ENCODE assay signal across 19 cellular contexts in the genomic region with DNA sequence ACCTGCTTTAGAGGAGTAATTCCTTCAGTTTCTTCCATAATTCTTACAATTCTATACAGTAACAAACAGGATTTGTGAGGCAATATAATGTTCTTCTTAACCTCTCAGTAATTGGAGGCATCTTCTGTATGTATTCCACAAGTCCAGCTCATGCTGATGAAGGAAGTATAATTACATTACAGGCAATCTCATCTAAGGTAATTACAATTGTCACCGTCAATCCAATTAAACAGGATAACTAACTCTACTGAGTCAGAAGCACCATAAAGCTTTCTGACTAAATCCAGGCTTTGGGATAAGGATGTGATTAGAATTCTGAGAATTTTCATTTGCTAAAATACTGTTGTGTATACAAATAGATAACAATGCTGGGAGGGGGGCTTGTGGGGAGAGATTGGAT.
DNase-seq lines count a peak whose midpoint lies in the region; ATAC-seq and TF ChIP-seq lines count a peak whose summit lies in the region.
"Had no signal": no experiment of that assay in that cellular context is flagged by ENCODE, and none has a peak within 500 bp of the region (broad histone marks: within the 10 kb centered on the region; RNA-seq: fewer than 3 reads in every experiment).

No MANE protein-coding gene starts in this region.

- H3K4me1 ChIP-seq in mucosa of descending colon (ENCODE audit: low read depth) (no peaks in the 10 kb centered on the region), prostate gland (replicated peaks) (no peaks in the 10 kb centered on the region)
- H3K4me1 ChIP-seq: BLaER1, Caco-2 had no signal

- H3K4me3 ChIP-seq in mucosa of descending colon, result no peak overlapping the region
- H3K4me3 ChIP-seq in prostate gland, result no peak overlapping the region
- H3K4me3 ChIP-seq: BLaER1, GM23338 had no signal

- H3K27me3 Mint-ChIP-seq in nephron progenitor cell (ENCODE audit: low read depth, poor library complexity), result no peaks in the 10 kb centered on the region
- H3K27me3 Mint-ChIP-seq: B cell had no signal

- peaks cover 14% of the 10 kb centered on the region for H3K4me1 Mint-ChIP-seq in nephron progenitor cell
- H3K4me1 Mint-ChIP-seq: B cell; CD4-positive, CD25-positive, alpha-beta regulatory T cell had no signal

- intact Hi-C loops in mucosa of descending colon (cut with DNase I, micrococcal nuclease), result no loop called here
- intact Hi-C loops in prostate gland (cut with DNase I), result no loop called here

- 41% methylated on average over 1 of the region's 1 CpG for WGBS in prostate gland

- H3K27me3 ChIP-seq in prostate gland (replicated peaks; ENCODE audit: insufficient read depth), result no peaks in the 10 kb centered on the region
- H3K27me3 ChIP-seq: BLaER1 had no signal

- no peak for TF ChIP-seq POLR2A in prostate gland (IDR thresholded peaks at IDR 0.05)

- H3K27ac ChIP-seq in prostate gland, result no peak overlapping the region
- H3K27ac ChIP-seq: BLaER1, C4-2B had no signal

- in situ Hi-C loops in ACHN (cut with HindIII; ENCODE audit: low pct_ligation_motif_present, low pct_unique_long_range_greater_than_20kb, low sequenced_read_pairs), result no loop called here

- H3K36me3 Mint-ChIP-seq in nephron progenitor cell (ENCODE audit: low read depth), result no peaks in the 10 kb centered on the region
- H3K36me3 Mint-ChIP-seq: CD4-positive, CD25-positive, alpha-beta regulatory T cell; CD8-positive, alpha-beta T cell had no signal

- H3K36me3 ChIP-seq in mucosa of descending colon (ENCODE audit: low read depth) (no peaks in the 10 kb centered on the region), prostate gland (no peaks in the 10 kb centered on the region)
- H3K36me3 ChIP-seq: BLaER1 had no signal

- TF ChIP-seq CTCF in mucosa of descending colon (IDR thresholded peaks at IDR 0.05), result no peak
- TF ChIP-seq CTCF in prostate gland (IDR thresholded peaks at IDR 0.05), result no peak
- no peak for TF ChIP-seq CTCF in nephron progenitor cell (IDR thresholded peaks at IDR 0.05)

- H3K4me3 Mint-ChIP-seq in nephron progenitor cell, result no peak overlapping the region
- H3K4me3 Mint-ChIP-seq: B cell; CD4-positive, CD25-positive, alpha-beta regulatory T cell; CD8-positive, alpha-beta T cell; GM23338; H9 had no signal

- peaks cover 3% of the 10 kb centered on the region for H3K9me3 Mint-ChIP-seq in nephron progenitor cell
- H3K9me3 Mint-ChIP-seq: GM23338 had no signal

- no peak overlapping the region for H3K27ac Mint-ChIP-seq in nephron progenitor cell
- H3K27ac Mint-ChIP-seq: B cell; CD4-positive, CD25-positive, alpha-beta regulatory T cell; CD8-positive, alpha-beta T cell; GM23338; H9 had no signal

- peak; percentile 78 for ATAC-seq in mucosa of descending colon
- ATAC-seq: CD8-positive, alpha-beta T cell; GM23338; HCT116 had no signal

- DNase-seq in NCI-H69 (lab: John Stamatoyannopoulos, UW), result peak; percentile 50
- DNase-seq in SK-N-DZ (ENCODE audit: low spot score), result peak; percentile 48
- no peak for DNase-seq in mucosa of descending colon
- no peak for DNase-seq in prostate gland (ENCODE audit: low spot score)
- DNase-seq in nephron progenitor cell, result no peak
- no peak for DNase-seq in ACHN
- DNase-seq: Caco-2; CD4-positive, CD25-positive, alpha-beta regulatory T cell; CD8-positive, alpha-beta T cell; DMS 273 treated with DMSO at 0.1 percent for 48 hours; DMS53; DMS79 treated with DMSO at 0.1 percent for 48 hours; GF-D8; H9 had no signal

- H3K9me3 ChIP-seq in mucosa of descending colon (no peaks in the 10 kb centered on the region), prostate gland (no peaks in the 10 kb centered on the region)
- H3K9me3 ChIP-seq: BLaER1, Caco-2 had no signal

Comparison
In these comparisons a context has a peak if more than half of its experiments do, and no peak if none do; other contexts are left out.
1. DNase-seq: peak in NCI-H69 (single experiment) and SK-N-DZ (single experiment); none in mucosa of descending colon (0 of 3), prostate gland (single experiment), nephron progenitor cell (single experiment) and ACHN (single experiment).